ENCODE assay signal across 7 cellular contexts in genomic region chr2:195659114-195659513, GRCh38. TPM values are rescaled to one million over a fixed set of nuclear protein-coding genes. Genes with fewer than 3 reads are reported as not detected.
DNase-seq lines count a peak whose midpoint lies in the region; ATAC-seq, FAIRE-seq and TF ChIP-seq lines count a peak whose summit lies in the region.

No MANE protein-coding gene starts in this region.

- TF ChIP-seq RAD21 in neural cell (conservative IDR thresholded peaks at IDR 0.05), result no peak

- TF ChIP-seq CTCF in chondrocyte (IDR thresholded peaks at IDR 0.05) (no peak), neural cell (IDR thresholded peaks at IDR 0.05; ENCODE audit: poor library complexity, severe bottlenecking) (no peak)

- no peaks in the 10 kb centered on the region for H3F3A ChIP-seq in neural cell (ENCODE audit: insufficient read depth, low read length, poor library complexity, severe bottlenecking)

- peak overlapping the region; percentile 90 for H3K4me3 Mint-ChIP-seq in chondrocyte (ENCODE audit: unreplicated experiment)

- no peaks in the 10 kb centered on the region for H3K36me3 Mint-ChIP-seq in chondrocyte (ENCODE audit: low read depth)

- H3K9me2 ChIP-seq in neural cell (ENCODE audit: insufficient read depth, low read length), result no peaks in the 10 kb centered on the region

- H3K4me3 ChIP-seq in NT2/D1 (ENCODE audit: insufficient read length, low read depth), result peak overlapping the region; percentile 12
- H3K4me3 ChIP-seq in neural cell (ENCODE audit: low read length), result peak overlapping the region; percentile 91

- peak; percentile 81 for FAIRE-seq in GM18507 (lab: Jason Lieb, UNC)

- H3K27ac ChIP-seq in neural cell (ENCODE audit: low read length), result no peak overlapping the region

- H3K36me3 ChIP-seq in NT2/D1 (ENCODE audit: insufficient read depth, insufficient read length, low read length), result peaks cover 8% of the 10 kb centered on the region
- H3K36me3 ChIP-seq in neural cell (ENCODE audit: insufficient read depth, low read length), result no peaks in the 10 kb centered on the region

- ATAC-seq in GM21423 (IDR thresholded peaks at IDR 0.05; ENCODE audit: unreplicated experiment), result no peak

- H3K27me3 Mint-ChIP-seq in chondrocyte (ENCODE audit: low read depth), result no peaks in the 10 kb centered on the region

- peaks cover 2% of the 10 kb centered on the region for H3K4me1 ChIP-seq in NT2/D1 (ENCODE audit: insufficient read depth, insufficient read length)

- peak overlapping the region; percentile 96 for H3K9ac ChIP-seq in NT2/D1 (ENCODE audit: insufficient read length, low read depth)
- H3K9ac ChIP-seq in neural cell (ENCODE audit: low read length), result no peak overlapping the region

- H3K27ac Mint-ChIP-seq in chondrocyte (ENCODE audit: unreplicated experiment), result peak overlapping the region; percentile 36

- DNase-seq in GM18507 (ENCODE audit: extremely low spot score, insufficient read length, low read depth) (no peak), NT2/D1 (ENCODE audit: low read depth, low spot score) (no peak), chondrocyte (ENCODE audit: low spot score) (no peak), DMS114 treated with DMSO at 0.1 percent for 48 hours (lab: John Stamatoyannopoulos, UW; ENCODE audit: unreplicated experiment) (no peak), NCI-H2196 treated with DMSO at 0.1 percent for 48 hours (lab: John Stamatoyannopoulos, UW; ENCODE audit: unreplicated experiment) (no peak)

- no peak overlapping the region for H2AFZ ChIP-seq in neural cell (ENCODE audit: low read depth, low read length)

- peak overlapping the region; percentile 100 for H3K4me2 ChIP-seq in neural cell (ENCODE audit: low read length)

- no peaks in the 10 kb centered on the region for H3K9me3 Mint-ChIP-seq in chondrocyte (ENCODE audit: low read depth)

- peaks cover 49% of the 10 kb centered on the region for H3K79me2 ChIP-seq in neural cell (replicated peaks; ENCODE audit: insufficient read depth, low read length)

- H3K4me1 Mint-ChIP-seq in chondrocyte (ENCODE audit: low read depth), result peaks cover 46% of the 10 kb centered on the region

- H4K20me1 ChIP-seq in neural cell (ENCODE audit: insufficient read depth), result no peaks in the 10 kb centered on the region

- TF ChIP-seq EP300 in neural cell (conservative IDR thresholded peaks at IDR 0.05; ENCODE audit: poor library complexity, severe bottlenecking), result no peak

- H3K9me3 ChIP-seq in NT2/D1 (ENCODE audit: insufficient read depth, low read length), result no peaks in the 10 kb centered on the region
- no peaks in the 10 kb centered on the region for H3K9me3 ChIP-seq in neural cell (ENCODE audit: low read length)

- H3K27me3 ChIP-seq in NT2/D1 (ENCODE audit: insufficient read depth, insufficient read length) (no peaks in the 10 kb centered on the region), neural cell (ENCODE audit: insufficient read depth, low read depth, low read length) (no peaks in the 10 kb centered on the region)

TF ChIP-seq in neural cell, 6 proteins besides CTCF, POLR2A, EP300 and RAD21:
- TF ChIP-seq REST (IDR thresholded peaks at IDR 0.05; ENCODE audit: borderline replicate concordance), result no peak

RNA-seq across cellular contexts. Expression of gene SLC39A10, which starts 2.1 kb away (rescaled TPM):
- total RNA-seq in chondrocyte, result 19.8 to 39.6 TPM (median 24.0 TPM) in 3 replicates
- polyA plus RNA-seq in neural cell, result 62.1 and 71.7 TPM in 2 replicates
- polyA minus RNA-seq in neural cell, result 127 and 141 TPM in 2 replicates
